ENCODE assay signal across 9 cellular contexts in the genomic region with DNA sequence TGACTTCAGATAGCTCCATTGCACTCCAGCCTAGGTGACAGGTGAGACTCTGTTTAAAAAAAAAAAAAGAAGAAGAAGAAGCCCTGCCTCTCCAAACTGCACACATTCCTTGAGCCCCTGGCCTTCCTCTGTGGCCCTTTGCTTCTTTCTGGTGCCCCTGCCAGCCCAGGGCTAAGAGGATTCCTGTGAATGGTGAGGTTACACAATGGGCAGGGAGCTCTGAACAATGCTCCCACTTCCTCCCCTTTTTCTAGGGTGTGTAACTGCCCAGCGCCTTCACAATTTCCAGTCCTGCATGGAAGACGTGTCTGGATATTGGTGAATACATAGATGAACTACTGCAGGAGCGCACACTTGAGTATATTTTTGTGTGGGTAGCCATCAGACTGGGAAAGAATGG.
"Had no signal": no experiment of that assay in that cellular context is flagged by ENCODE, and none has a peak within 500 bp of the region (broad histone marks: within the 10 kb centered on the region; RNA-seq: fewer than 3 reads in every experiment).

No MANE protein-coding gene starts in this region.

- H3K27me3 ChIP-seq: breast epithelium, dorsolateral prefrontal cortex, foreskin keratinocyte, suprapubic skin had no signal

- H3K9me3 ChIP-seq: breast epithelium, prostate gland, suprapubic skin had no signal

- H3K36me3 ChIP-seq: breast epithelium, prostate gland, suprapubic skin had no signal

- DNase-seq: foreskin keratinocyte; naive B cell; stimulated activated CD4-positive, alpha-beta T cell treated with anti-CD3 and anti-CD28 coated beads, Interleukin-2, amount 100 ng/mL, for 48 hours; stimulated activated naive CD4-positive, alpha-beta T cell treated with Interleukin-2 at 50 U/mL for 16 hours had no signal

- H3K4me3 ChIP-seq: breast epithelium, dorsolateral prefrontal cortex, prostate gland, suprapubic skin had no signal

- H3K27ac ChIP-seq: breast epithelium, foreskin keratinocyte, prostate gland, suprapubic skin had no signal

- ATAC-seq: sciatic nerve had no signal
